Comparison of ENCODE assay signal across 13 cellular contexts in genomic region chr12:99605-100004, GRCh38. TPM values are rescaled to one million over a fixed set of nuclear protein-coding genes. Genes with fewer than 3 reads are reported as not detected.
DNase-seq lines count a peak whose midpoint lies in the region; ATAC-seq and TF ChIP-seq lines count a peak whose summit lies in the region.
"Had no signal": no experiment of that assay in that cellular context is flagged by ENCODE, and none has a peak within 500 bp of the region (broad histone marks: within the 10 kb centered on the region; RNA-seq: fewer than 3 reads in every experiment).

No MANE protein-coding gene starts in this region.

- H3K79me2 ChIP-seq in neural progenitor cell (ENCODE audit: low read depth) = no peaks in the 10 kb centered on the region

- H3K4me1 Mint-ChIP-seq in neural progenitor cell = peaks cover 38% of the 10 kb centered on the region
- H3K4me1 Mint-ChIP-seq in T-cell = peaks cover 0 to 5% (median 5%) of the 10 kb centered on the region in 3 donors

- H3K9me3 ChIP-seq in neural progenitor cell (ENCODE audit: low read depth) = no peaks in the 10 kb centered on the region
- H3K9me3 ChIP-seq: body of pancreas had no signal

- no peaks in the 10 kb centered on the region for H3K36me3 ChIP-seq in neural progenitor cell

- H4K20me1 ChIP-seq in neural progenitor cell (ENCODE audit: low read depth) = no peaks in the 10 kb centered on the region

- peak overlapping the region; percentile 69 for H3K4me3 Mint-ChIP-seq in neural progenitor cell
- H3K4me3 Mint-ChIP-seq in T-cell = no peak overlapping the region

- H3K4me2 ChIP-seq in neural progenitor cell = peak overlapping the region; percentile 70

- H3K4me1 ChIP-seq in neural progenitor cell = peaks cover 34% of the 10 kb centered on the region
- H3K4me1 ChIP-seq: body of pancreas had no signal

- no peak overlapping the region for H3K9ac ChIP-seq in neural progenitor cell

- DNase-seq in Daoy (ENCODE audit: low read depth) (peak; percentile 23), NCI-H2107 (lab: John Stamatoyannopoulos, UW) (peak; percentile 53), fibroblast of the aortic adventitia (ENCODE audit: low read depth) (peak; percentile 12), neural progenitor cell (ENCODE audit: low spot score) (peak; percentile 71), T-cell (no peak), GM13976 (ENCODE audit: low spot score) (no peak)
- DNase-seq: body of pancreas; hippocampal formation; NCI-H2081; stimulated activated naive CD8-positive, alpha-beta T cell treated with anti-CD3 and anti-CD28 coated beads, Interleukin-15, Interleukin-2, amounts not matched to agents 100 U/mL and 50 U/mL, for 24 hours had no signal

- H3K27ac Mint-ChIP-seq in neural progenitor cell = peak overlapping the region; percentile 61
- no peak overlapping the region for H3K27ac Mint-ChIP-seq in T-cell

- H3K27me3 Mint-ChIP-seq in neural progenitor cell (ENCODE audit: insufficient read depth, low read depth) (peaks cover 21% of the 10 kb centered on the region), T-cell (peaks cover 26 to 33% of the 10 kb centered on the region in 2 donors)

- no peak overlapping the region for H3K4me3 ChIP-seq in fibroblast of the aortic adventitia (ENCODE audit: low read depth, low read length)
- peak overlapping the region; percentile 30 for H3K4me3 ChIP-seq in neural progenitor cell
- H3K4me3 ChIP-seq: body of pancreas had no signal

- H3K36me3 Mint-ChIP-seq in neural progenitor cell (no peaks in the 10 kb centered on the region), T-cell (no peaks in the 10 kb centered on the region)

- peaks cover 33% of the 10 kb centered on the region for H3F3A ChIP-seq in neural progenitor cell (ENCODE audit: low read depth)

- TF ChIP-seq CTCF in fibroblast of the aortic adventitia (IDR thresholded peaks at IDR 0.05; ENCODE audit: insufficient read depth, low read length) (no peak), neural progenitor cell (IDR thresholded peaks at IDR 0.05) (no peak), GM13976 (IDR thresholded peaks at IDR 0.05; ENCODE audit: borderline replicate concordance, control extremely low read depth, extremely low read depth, insufficient read depth, missing control alignments) (no peak)

- H2AFZ ChIP-seq in neural progenitor cell (replicated peaks) = peak overlapping the region; percentile 89

- in situ Hi-C loops in GM13976 (cut with MboI; ENCODE audit: low sequenced_read_pairs, unreplicated experiment) = no loop called here

- H3K27ac ChIP-seq in neural progenitor cell = no peak overlapping the region
- H3K27ac ChIP-seq: body of pancreas had no signal

- H3K9me3 Mint-ChIP-seq in neural progenitor cell = peaks cover 7% of the 10 kb centered on the region
- no peaks in the 10 kb centered on the region for H3K9me3 Mint-ChIP-seq in T-cell

- CTCF ChIA-PET in T-cell (lab: Charles Lee) = no interaction called here

- H3K27me3 ChIP-seq in neural progenitor cell = peaks cover 6% of the 10 kb centered on the region
- H3K27me3 ChIP-seq: body of pancreas had no signal

- POLR2A ChIA-PET in T-cell (lab: Charles Lee) = no interaction called here

- ATAC-seq in GM21528 (IDR thresholded peaks at IDR 0.05; ENCODE audit: low FRiP score, unreplicated experiment) (no peak), T-cell (replicated peaks in 1 of 4) (no peak), HG02642 (IDR thresholded peaks at IDR 0.05; ENCODE audit: poor library complexity, unreplicated experiment) (no peak)
- ATAC-seq: activated CD4-positive, CD25-positive, alpha-beta regulatory T cell treated with anti-CD3 and anti-CD28 coated beads, Interleukin-2, amount 50 U/mL, for 24 hours; body of pancreas; stimulated activated naive CD8-positive, alpha-beta T cell treated with anti-CD3 and anti-CD28 coated beads, Interleukin-15, Interleukin-2, amounts not matched to agents 100 U/mL and 50 U/mL, for 24 hours had no signal

RNA-seq across cellular contexts. Expression of gene IQSEC3, which starts 33.0 kb away (rescaled TPM):
- 0.06 and 0.15 TPM in 2 replicates for total RNA-seq in Daoy (2014; rRNA removed; shearing (Covaris generic))
- total RNA-seq in fibroblast of the aortic adventitia (ENCODE audit: low replicate concordance) = 0.41 TPM in 1 of 2 replicates, not detected in the other
- total RNA-seq in neural progenitor cell (ENCODE audit: low replicate concordance) = 0.09 and 1.0 TPM in 2 replicates
- total RNA-seq in T-cell = 1 to 10 TPM in 4 of 5 donors, under 1 TPM in 1; 0.30 to 7.3 (median 2.9) TPM

Comparison
In these comparisons a context has a peak if more than half of its experiments do, and no peak if none do; other contexts are left out.
1. DNase-seq: peak in Daoy (single experiment), NCI-H2107 (single experiment), fibroblast of the aortic adventitia (single experiment) and neural progenitor cell (single experiment); none in T-cell (0 of 34) and GM13976 (single experiment).